Comparison of ENCODE assay signal across 1 cellular context in the genomic region with DNA sequence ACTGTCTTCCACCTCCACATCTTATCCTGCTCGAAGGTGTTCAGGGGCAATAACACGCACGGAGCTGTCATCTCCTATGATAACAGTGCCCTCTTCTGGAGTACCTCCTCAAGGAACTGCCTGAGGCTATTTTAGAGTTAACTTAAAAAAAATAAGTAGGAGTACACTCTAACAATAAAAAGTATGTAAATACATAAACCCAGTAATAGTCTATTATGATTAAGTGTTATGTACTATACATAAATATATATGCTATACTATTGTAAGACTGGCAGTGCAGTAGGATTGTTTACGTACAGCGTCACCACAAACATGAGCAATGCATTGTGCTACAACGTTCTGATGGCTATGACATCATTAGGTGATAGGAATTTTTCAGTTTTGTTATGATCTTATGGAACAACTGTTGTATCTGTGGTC.
TF ChIP-seq lines count a peak whose summit lies in the region.

No MANE protein-coding gene starts in this region.

TF ChIP-seq in IMR-90, 13 proteins besides CTCF, POLR2A, EP300 and RAD21:
- peak; percentile 56; the same call in 1 of the 2 replicates for TF ChIP-seq BHLHE40 (IDR thresholded peaks at IDR 0.05; ENCODE audit: low read depth, low read length)
- TF ChIP-seq CHD1 (IDR thresholded peaks at IDR 0.05; ENCODE audit: low read depth, low read length): no peak
